1 cellular context compared by ENCODE assay signal in the genomic region with DNA sequence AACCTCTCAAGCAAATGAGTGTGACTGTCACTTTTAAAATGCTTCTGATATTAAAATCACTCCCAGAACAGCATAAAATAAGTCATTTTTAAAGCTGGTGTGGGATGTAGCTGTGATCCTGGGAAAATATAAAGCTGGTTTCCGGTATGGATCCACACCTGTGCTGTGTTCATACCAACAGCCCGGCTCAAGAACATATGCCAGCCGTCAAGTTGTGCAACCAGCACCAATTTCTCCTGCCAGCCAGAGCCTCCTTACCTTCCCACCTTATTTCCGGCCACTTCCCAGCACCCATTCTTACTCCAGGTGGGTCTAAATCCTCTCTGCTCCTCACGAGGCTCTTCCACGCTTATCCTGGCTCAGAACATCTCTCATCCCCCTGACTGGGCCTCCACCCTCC.
TF ChIP-seq lines count a peak whose summit lies in the region.

No MANE protein-coding gene starts in this region.

TF ChIP-seq in IMR-90, 13 proteins besides CTCF, POLR2A, EP300 and RAD21:
- TF ChIP-seq FOS (IDR thresholded peaks at IDR 0.05; ENCODE audit: low read depth, low read length) (no peak), CEBPB (IDR thresholded peaks at IDR 0.05; ENCODE audit: low read depth, low read length) (no peak), SMC3 (IDR thresholded peaks at IDR 0.05; ENCODE audit: low read depth, low read length) (no peak), RCOR1 (IDR thresholded peaks at IDR 0.05; ENCODE audit: insufficient replicate concordance, low read length) (no peak), MXI1 (IDR thresholded peaks at IDR 0.05; ENCODE audit: borderline replicate concordance, low read depth, low read length) (no peak), BHLHE40 (IDR thresholded peaks at IDR 0.05; ENCODE audit: low read depth, low read length) (no peak), NFE2L2 (IDR thresholded peaks at IDR 0.05; ENCODE audit: low read depth, low read length) (no peak), MAFK (IDR thresholded peaks at IDR 0.05; ENCODE audit: low read depth, low read length) (no peak), MAZ (IDR thresholded peaks at IDR 0.05; ENCODE audit: borderline replicate concordance, low read depth, low read length) (no peak), CHD1 (IDR thresholded peaks at IDR 0.05; ENCODE audit: low read depth, low read length) (no peak), RFX5 (IDR thresholded peaks at IDR 0.05; ENCODE audit: low read depth, low read length) (no peak)
- TF ChIP-seq, protein P1, sequence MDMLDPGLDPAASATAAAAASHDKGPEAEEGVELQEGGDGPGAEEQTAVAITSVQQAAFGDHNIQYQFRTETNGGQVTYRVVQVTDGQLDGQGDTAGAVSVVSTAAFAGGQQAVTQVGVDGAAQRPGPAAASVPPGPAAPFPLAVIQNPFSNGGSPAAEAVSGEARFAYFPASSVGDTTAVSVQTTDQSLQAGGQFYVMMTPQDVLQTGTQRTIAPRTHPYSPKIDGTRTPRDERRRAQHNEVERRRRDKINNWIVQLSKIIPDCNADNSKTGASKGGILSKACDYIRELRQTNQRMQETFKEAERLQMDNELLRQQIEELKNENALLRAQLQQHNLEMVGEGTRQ (IDR thresholded peaks at IDR 0.05; ENCODE audit: low read depth, low read length) = no peak
TF ChIP-seq in IMR-90: peak in this region for 0.
